In genomic region chr17:81910840-81911276, GRCh38 we compare ENCODE assay signal across 8 cellular contexts. TPM values are rescaled to one million over a fixed set of nuclear protein-coding genes. Genes with fewer than 3 reads are reported as not detected.
DNase-seq lines count a peak whose midpoint lies in the region; ATAC-seq and TF ChIP-seq lines count a peak whose summit lies in the region.

No MANE protein-coding gene starts in this region.

- no peak for TF ChIP-seq POLR2A in GM18505 (IDR thresholded peaks at IDR 0.05; ENCODE audit: borderline replicate concordance, extremely low read depth, insufficient read depth, insufficient read length)

- no peak for TF ChIP-seq CTCF in neural crest cell (conservative IDR thresholded peaks at IDR 0.05)

- H3K27ac ChIP-seq in GM23248: no peak overlapping the region

- peak overlapping the region; percentile 70 for H3K9ac ChIP-seq in GM23248
- peak overlapping the region; percentile 42 for H3K9ac ChIP-seq in endocrine pancreas (ENCODE audit: control insufficient read depth, insufficient read depth, low read length)

- H3K4me3 ChIP-seq in GM23248 (peak overlapping the region; percentile 77), endocrine pancreas (ENCODE audit: control insufficient read depth, insufficient read depth, low read length) (peak overlapping the region; percentile 7)

- H3K4me3 Mint-ChIP-seq in neural crest cell: peak overlapping the region; percentile 96

- DNase-seq in GM23248: peak; percentile 55
- DNase-seq in NCI-H69 (lab: John Stamatoyannopoulos, UW): peak; percentile 67
- DNase-seq in neural crest cell (ENCODE audit: low read depth, low spot score): no peak
- DNase-seq in occipital lobe (lab: John Stamatoyannopoulos, UW): no peak
- DNase-seq in stimulated activated CD4-positive, alpha-beta T cell treated with anti-CD3 and anti-CD28 coated beads, Interleukin-2, amount 100 ng/mL, for 48 hours: no peak

- H3K9me3 ChIP-seq in GM23248 (ENCODE audit: low read depth) (no peaks in the 10 kb centered on the region), endocrine pancreas (ENCODE audit: control insufficient read depth, low read length) (no peaks in the 10 kb centered on the region)

- H3K9me3 Mint-ChIP-seq in neural crest cell: no peaks in the 10 kb centered on the region

- H3K9me2 ChIP-seq in GM23248 (ENCODE audit: insufficient read depth): no peaks in the 10 kb centered on the region

- H3K4me2 ChIP-seq in GM23248 (ENCODE audit: unreplicated experiment): peak overlapping the region; percentile 83

- 0 out of 2 replicates have a peak, but pooled peaks cover 10% of the 10 kb centered on the region for H3K36me3 ChIP-seq in GM23248 (ENCODE audit: low read depth)
- H3K36me3 ChIP-seq in endocrine pancreas (ENCODE audit: control insufficient read depth, insufficient read depth, low read length): peaks cover 6% of the 10 kb centered on the region

- peaks cover 4% of the 10 kb centered on the region; the same call in 1 of the 2 replicates for H3K4me1 ChIP-seq in GM23248 (ENCODE audit: insufficient read depth)
- no peaks in the 10 kb centered on the region for H3K4me1 ChIP-seq in endocrine pancreas (ENCODE audit: control insufficient read depth, insufficient read depth, low read length)

- ATAC-seq in GM18505 (IDR thresholded peaks at IDR 0.05; ENCODE audit: unreplicated experiment) (peak; percentile 39), GM18858 (IDR thresholded peaks at IDR 0.05; ENCODE audit: unreplicated experiment) (no peak)

- WGBS in GM23248 (ENCODE audit: low coverage in 1 of 2, low lambda C conversion rate in 2 of 2, missing lambda C conversion rate in 2 of 2), 2 experiments: 0 to 3% methylated on average over 19 to 33 of the region's 55 CpGs

- peaks cover 5% of the 10 kb centered on the region; the same call in 1 of the 2 replicates for H3F3A ChIP-seq in GM23248 (ENCODE audit: insufficient read depth)

- peaks cover 9% of the 10 kb centered on the region for H3K4me1 Mint-ChIP-seq in neural crest cell

- H3K27me3 ChIP-seq in GM23248 (replicated peaks; ENCODE audit: insufficient read depth) (no peaks in the 10 kb centered on the region), endocrine pancreas (ENCODE audit: control insufficient read depth, insufficient read depth, low read length) (no peaks in the 10 kb centered on the region)

- peaks cover 7% of the 10 kb centered on the region for H3K36me3 Mint-ChIP-seq in neural crest cell (ENCODE audit: low read depth)

- no peak overlapping the region for H3K27ac Mint-ChIP-seq in neural crest cell (ENCODE audit: unreplicated experiment)

- in situ Hi-C loops in GM23248 (cut with MboI): no loop called here

- H4K20me1 ChIP-seq in GM23248 (ENCODE audit: insufficient read depth): no peaks in the 10 kb centered on the region

- no peaks in the 10 kb centered on the region for H3K27me3 Mint-ChIP-seq in neural crest cell (ENCODE audit: low read depth)

- H3K79me2 ChIP-seq in GM23248 (ENCODE audit: insufficient read depth): peaks cover 3% of the 10 kb centered on the region; the same call in 1 of the 2 replicates

- H2AFZ ChIP-seq in GM23248: peak overlapping the region; percentile 70

RNA-seq across cellular contexts. Expression of gene PCYT2, which starts 0.3 kb away (rescaled TPM):
- total RNA-seq in GM23248 (2014; rRNA removed; shearing (Covaris generic)): 34.7 and 36.9 TPM in 2 replicates
- polyA plus RNA-seq in GM23248 (2016; fragmentation: Nextera tagmentation; extraction: Ambion mirVana): 25.6 and 27.6 TPM in 2 replicates
- total RNA-seq in neural crest cell: 86.2 and 92.4 TPM in 2 replicates
- 24.5 TPM for total RNA-seq in occipital lobe

RNA-seq across cellular contexts. Expression of gene SIRT7, which starts 7.1 kb away (rescaled TPM):
- 13.1 and 14.5 TPM in 2 replicates for total RNA-seq in GM23248 (2014; rRNA removed; shearing (Covaris generic))
- polyA plus RNA-seq in GM23248 (2016; fragmentation: Nextera tagmentation; extraction: Ambion mirVana): 9.3 and 11.4 TPM in 2 replicates
- total RNA-seq in neural crest cell (25.5 and 26.2 TPM in 2 replicates), occipital lobe (8.0 TPM)

RNA-seq across cellular contexts. Expression of gene NPB, which starts 8.8 kb away (rescaled TPM):
- 2.4 TPM in 2 replicates for total RNA-seq in GM23248 (2014; rRNA removed; shearing (Covaris generic))
- polyA plus RNA-seq in GM23248 (2016; fragmentation: Nextera tagmentation; extraction: Ambion mirVana): 1.1 and 1.6 TPM in 2 replicates
- total RNA-seq in neural crest cell (0.93 and 1.1 TPM in 2 replicates), occipital lobe (2.0 TPM)

RNA-seq across cellular contexts. Expression of gene MAFG, which starts 16.7 kb away (rescaled TPM):
- 17.7 and 19.8 TPM in 2 replicates for total RNA-seq in GM23248 (2014; rRNA removed; shearing (Covaris generic))
- 5.0 and 6.4 TPM in 2 replicates for polyA plus RNA-seq in GM23248 (2016; fragmentation: Nextera tagmentation; extraction: Ambion mirVana)
- total RNA-seq in neural crest cell (24.1 and 24.2 TPM in 2 replicates), occipital lobe (16.5 TPM)

RNA-seq across cellular contexts. Expression of gene ANAPC11, which starts 19.3 kb away (rescaled TPM):
- 175 and 179 TPM in 2 replicates for total RNA-seq in GM23248 (2014; rRNA removed; shearing (Covaris generic))
- 428 and 436 TPM in 2 replicates for polyA plus RNA-seq in GM23248 (2016; fragmentation: Nextera tagmentation; extraction: Ambion mirVana)
- total RNA-seq in neural crest cell (199 and 200 TPM in 2 replicates), occipital lobe (43.0 TPM)

Comparison
In these comparisons a context has a peak if more than half of its experiments do, and no peak if none do; other contexts are left out.
1. DNase-seq: peak in GM23248 (single experiment) and NCI-H69 (single experiment); none in neural crest cell (single experiment), occipital lobe (single experiment) and stimulated activated CD4-positive, alpha-beta T cell treated with anti-CD3 and anti-CD28 coated beads, Interleukin-2, amount 100 ng/mL, for 48 hours (0 of 2).